In genomic region chr5:44871401-44871800, GRCh38 we compare ENCODE assay signal across 26 cellular contexts.
DNase-seq lines count a peak whose midpoint lies in the region; ATAC-seq, FAIRE-seq and TF ChIP-seq lines count a peak whose summit lies in the region.
"Had no signal": no experiment of that assay in that cellular context is flagged by ENCODE, and none has a peak within 500 bp of the region (broad histone marks: within the 10 kb centered on the region; RNA-seq: fewer than 3 reads in every experiment).

No MANE protein-coding gene starts in this region.

- no peaks in the 10 kb centered on the region for H3K36me3 Mint-ChIP-seq in nephron progenitor cell (ENCODE audit: low read depth)
- H3K36me3 Mint-ChIP-seq in neural progenitor cell, result no peaks in the 10 kb centered on the region
- no peaks in the 10 kb centered on the region for H3K36me3 Mint-ChIP-seq in CD4-positive, alpha-beta memory T cell
- H3K36me3 Mint-ChIP-seq: CD14-positive monocyte had no signal

- ATAC-seq in left ventricle myocardium superior, result no peak
- ATAC-seq: A549, HCT116 had no signal

- H3K9me3 Mint-ChIP-seq in nephron progenitor cell, result no peaks in the 10 kb centered on the region
- peaks cover 2% of the 10 kb centered on the region for H3K9me3 Mint-ChIP-seq in neural progenitor cell
- no peaks in the 10 kb centered on the region for H3K9me3 Mint-ChIP-seq in CD4-positive, alpha-beta memory T cell
- H3K9me3 Mint-ChIP-seq: CD4-positive, alpha-beta T cell had no signal

- DNase-seq in cardiac muscle cell (ENCODE audit: low read depth in 1 of 2, low spot score in 1 of 2), result peak in 1 of 2 donors; percentile 92
- DNase-seq in left ventricle myocardium superior, result no peak
- DNase-seq in keratinocyte (ENCODE audit: low read depth, low spot score), result no peak
- DNase-seq in nephron progenitor cell, result no peak
- no peak for DNase-seq in neural progenitor cell (ENCODE audit: low spot score)
- no peak for DNase-seq in HAP-1 (ENCODE audit: low spot score in 2 of 2)
- no peak for DNase-seq in CD4-positive, alpha-beta memory T cell
- DNase-seq: 8988T; ACHN; AML-193; BE2C; Calu3; CD4-positive, alpha-beta T cell; COR-L47; DMS53; DMS79 treated with DMSO at 0.1 percent for 48 hours; GF-D8; GM23248; H7 had no signal

- H3K9me3 ChIP-seq in cardiac muscle cell (ENCODE audit: low read depth) (no peaks in the 10 kb centered on the region), keratinocyte (ENCODE audit: control insufficient read depth, low read depth, low read length) (no peaks in the 10 kb centered on the region), neural progenitor cell (ENCODE audit: low read depth) (no peaks in the 10 kb centered on the region), HAP-1 (no peaks in the 10 kb centered on the region)
- no peaks in the 10 kb centered on the region for H3K9me3 ChIP-seq in CD4-positive, alpha-beta memory T cell (ENCODE audit: control insufficient read depth in 1 of 2, low read length in 2 of 2)
- H3K9me3 ChIP-seq: A549; BE2C; BLaER1 treated with 17β-estradiol and CSF1 and Interleukin-3, amounts not matched to agents 10 nM and 100 nM had no signal

- H3F3A ChIP-seq in neural progenitor cell (ENCODE audit: low read depth), result no peaks in the 10 kb centered on the region

- CTCF ChIA-PET in CD4-positive, alpha-beta memory T cell (lab: Charles Lee; ENCODE audit: partially characterized antibody), result no interaction called here

- H3K4me1 Mint-ChIP-seq in nephron progenitor cell (peaks cover 9% of the 10 kb centered on the region), neural progenitor cell (peaks cover 9% of the 10 kb centered on the region)
- H3K4me1 Mint-ChIP-seq in CD4-positive, alpha-beta memory T cell, result peaks cover 5 to 10% (median 8%) of the 10 kb centered on the region in 4 donors
- H3K4me1 Mint-ChIP-seq: CD14-positive monocyte had no signal

- TF ChIP-seq CTCF in cardiac muscle cell (IDR thresholded peaks at IDR 0.05; ENCODE audit: low read depth, low read length) (no peak), keratinocyte (optimal IDR thresholded peaks at IDR 0.05 in 1 of 3, IDR thresholded peaks at IDR 0.05 in 1 of 3, conservative IDR thresholded peaks at IDR 0.05 in 1 of 3; ENCODE audit: extremely low read depth in 1 of 3, insufficient read depth in 2 of 3, low read length in 3 of 3) (no peak), nephron progenitor cell (IDR thresholded peaks at IDR 0.05) (no peak), neural progenitor cell (IDR thresholded peaks at IDR 0.05) (no peak)

- in situ Hi-C loops in HAP-1 (cut with MboI; ENCODE audit: low sequenced_read_pairs), result no loop called here

- H3K4me3 Mint-ChIP-seq in nephron progenitor cell (no peak overlapping the region), neural progenitor cell (no peak overlapping the region)
- H3K4me3 Mint-ChIP-seq in CD4-positive, alpha-beta memory T cell, result no peak overlapping the region
- H3K4me3 Mint-ChIP-seq: CD14-positive monocyte; CD4-positive, alpha-beta T cell had no signal

- no peaks in the 10 kb centered on the region for H3K27me3 ChIP-seq in cardiac muscle cell
- no peaks in the 10 kb centered on the region for H3K27me3 ChIP-seq in keratinocyte (ENCODE audit: control insufficient read depth, extremely low read depth, insufficient read depth, low read length)
- H3K27me3 ChIP-seq in neural progenitor cell, result no peaks in the 10 kb centered on the region
- no peaks in the 10 kb centered on the region; the same call in 1 of the 2 replicates for H3K27me3 ChIP-seq in HAP-1 (ENCODE audit: low read depth)
- no peaks in the 10 kb centered on the region for H3K27me3 ChIP-seq in CD4-positive, alpha-beta memory T cell (ENCODE audit: insufficient read depth, low read length)
- H3K27me3 ChIP-seq: BE2C; BLaER1 treated with 17β-estradiol and CSF1 and Interleukin-3, amounts not matched to agents 10 nM and 100 nM had no signal

- POLR2A ChIA-PET in CD4-positive, alpha-beta memory T cell (lab: Charles Lee; ENCODE audit: partially characterized antibody), result no interaction called here

- H3K27ac ChIP-seq in cardiac muscle cell, result peak overlapping the region; percentile 56
- no peak overlapping the region for H3K27ac ChIP-seq in keratinocyte (ENCODE audit: control insufficient read depth, insufficient read depth, low read length)
- H3K27ac ChIP-seq in neural progenitor cell, result no peak overlapping the region
- H3K27ac ChIP-seq in CD4-positive, alpha-beta memory T cell (ENCODE audit: low read depth, low read length), result no peak overlapping the region
- H3K27ac ChIP-seq: A549; BLaER1 treated with 17β-estradiol and CSF1 and Interleukin-3, amounts not matched to agents 10 nM and 100 nM; GM23248 had no signal

- peak overlapping the region; percentile 40 for H3K27ac Mint-ChIP-seq in nephron progenitor cell
- no peak overlapping the region for H3K27ac Mint-ChIP-seq in neural progenitor cell
- H3K27ac Mint-ChIP-seq in CD4-positive, alpha-beta memory T cell, result no peak overlapping the region
- H3K27ac Mint-ChIP-seq: CD14-positive monocyte; CD4-positive, alpha-beta T cell had no signal

- H3K79me2 ChIP-seq in keratinocyte (ENCODE audit: control insufficient read depth, insufficient read depth, low read length), result no peaks in the 10 kb centered on the region
- no peaks in the 10 kb centered on the region for H3K79me2 ChIP-seq in neural progenitor cell (ENCODE audit: low read depth)

- no peaks in the 10 kb centered on the region for H3K36me3 ChIP-seq in cardiac muscle cell
- H3K36me3 ChIP-seq in keratinocyte (ENCODE audit: control insufficient read depth in 2 of 2, extremely low read depth in 1 of 2, insufficient read depth in 2 of 2, low read length in 2 of 2), result no peaks in the 10 kb centered on the region
- no peaks in the 10 kb centered on the region for H3K36me3 ChIP-seq in neural progenitor cell
- no peaks in the 10 kb centered on the region for H3K36me3 ChIP-seq in HAP-1 (replicated peaks)
- no peaks in the 10 kb centered on the region for H3K36me3 ChIP-seq in CD4-positive, alpha-beta memory T cell (ENCODE audit: insufficient read depth, low read length)
- H3K36me3 ChIP-seq: BE2C; BLaER1 treated with 17β-estradiol and CSF1 and Interleukin-3, amounts not matched to agents 10 nM and 100 nM had no signal

- H4K20me1 ChIP-seq in keratinocyte (ENCODE audit: control insufficient read depth, extremely low read depth, insufficient read depth, low read length), result no peaks in the 10 kb centered on the region
- no peaks in the 10 kb centered on the region for H4K20me1 ChIP-seq in neural progenitor cell (ENCODE audit: low read depth)
- H4K20me1 ChIP-seq: BLaER1 treated with 17β-estradiol and CSF1 and Interleukin-3, amounts not matched to agents 10 nM and 100 nM had no signal

- no peaks in the 10 kb centered on the region for H3K9me1 ChIP-seq in keratinocyte (ENCODE audit: control insufficient read depth, extremely low read depth, insufficient read depth, low read length)

- peak overlapping the region; percentile 9 for H2AFZ ChIP-seq in keratinocyte (ENCODE audit: control insufficient read depth, low read length)
- H2AFZ ChIP-seq in neural progenitor cell (replicated peaks), result no peak overlapping the region
- H2AFZ ChIP-seq: GM23248 had no signal

- FAIRE-seq in keratinocyte (lab: Jason Lieb, UNC), result no peak
- FAIRE-seq: A549, GM12891, GM18507, H1 had no signal

- no peaks in the 10 kb centered on the region for H3K27me3 Mint-ChIP-seq in nephron progenitor cell (ENCODE audit: low read depth, poor library complexity)
- no peaks in the 10 kb centered on the region for H3K27me3 Mint-ChIP-seq in neural progenitor cell (ENCODE audit: insufficient read depth, low read depth)
- H3K27me3 Mint-ChIP-seq in CD4-positive, alpha-beta memory T cell, result no peaks in the 10 kb centered on the region
- H3K27me3 Mint-ChIP-seq: CD4-positive, alpha-beta T cell had no signal

- H3K9ac ChIP-seq in keratinocyte (ENCODE audit: control insufficient read depth, extremely low read depth, insufficient read depth, low read length) (no peak overlapping the region), neural progenitor cell (no peak overlapping the region)
- H3K9ac ChIP-seq: BLaER1 treated with 17β-estradiol and CSF1 and Interleukin-3, amounts not matched to agents 10 nM and 100 nM; GM23248 had no signal

- no peak overlapping the region for H3K4me3 ChIP-seq in cardiac muscle cell
- H3K4me3 ChIP-seq in keratinocyte (ENCODE audit: control insufficient read depth in 2 of 3, extremely low read depth in 1 of 3, insufficient read depth in 2 of 3, low read depth in 1 of 3, low read length in 3 of 3), result no peak overlapping the region
- no peak overlapping the region for H3K4me3 ChIP-seq in neural progenitor cell
- H3K4me3 ChIP-seq in HAP-1, result no peak overlapping the region
- no peak overlapping the region for H3K4me3 ChIP-seq in CD4-positive, alpha-beta memory T cell (ENCODE audit: low read length in 2 of 2)
- H3K4me3 ChIP-seq: A549; BLaER1 treated with 17β-estradiol and CSF1 and Interleukin-3, amounts not matched to agents 10 nM and 100 nM; GM23248 had no signal

- dilution Hi-C loops in keratinocyte (cut with MboI; ENCODE audit: extremely low pct_ligation_motif_present, low sequenced_read_pairs), result no loop called here

- no peak overlapping the region for H3K4me2 ChIP-seq in keratinocyte (ENCODE audit: control insufficient read depth, extremely low read depth, insufficient read depth, low read depth, low read length)
- no peak overlapping the region for H3K4me2 ChIP-seq in neural progenitor cell
- H3K4me2 ChIP-seq: A549; BLaER1 treated with 17β-estradiol and CSF1 and Interleukin-3, amounts not matched to agents 10 nM and 100 nM had no signal

- H3K4me1 ChIP-seq in cardiac muscle cell (ENCODE audit: low read depth), result peaks cover 27% of the 10 kb centered on the region
- peaks cover 13% of the 10 kb centered on the region for H3K4me1 ChIP-seq in keratinocyte (ENCODE audit: control insufficient read depth, extremely low read depth, insufficient read depth, low read length)
- H3K4me1 ChIP-seq in neural progenitor cell, result no peaks in the 10 kb centered on the region
- H3K4me1 ChIP-seq in HAP-1, result no peaks in the 10 kb centered on the region
- H3K4me1 ChIP-seq in CD4-positive, alpha-beta memory T cell (ENCODE audit: insufficient read depth, low read length), result no peaks in the 10 kb centered on the region
- H3K4me1 ChIP-seq: BE2C had no signal

- intact Hi-C loops in left ventricle myocardium superior (cut with micrococcal nuclease), result no loop called here
- intact Hi-C loops in CD4-positive, alpha-beta memory T cell (cut with micrococcal nuclease), result no loop called here
